Comparison of ENCODE assay signal across 6 cellular contexts in genomic region chr14:103521438-103521961, GRCh38. TPM values are rescaled to one million over a fixed set of nuclear protein-coding genes. Genes with fewer than 3 reads are reported as not detected.
DNase-seq lines count a peak whose midpoint lies in the region; ATAC-seq, FAIRE-seq and TF ChIP-seq lines count a peak whose summit lies in the region.

No MANE protein-coding gene starts in this region.

- H3K36me3 ChIP-seq in left ventricle myocardium inferior (no peaks in the 10 kb centered on the region), thyroid gland (no peaks in the 10 kb centered on the region)

- CTCF ChIA-PET in A549 (lab: Yijun Ruan, JAX), result interaction anchor here (1.6 to 10.0 kb wide), 5 partner anchors 12 to 48 kb away, joined by 3 to 489 read pairs (median 59); partner anchors contain the start of genes BAG5 and TRMT61A

- H3K4me2 ChIP-seq in A549, result peak overlapping the region; percentile 100

- TF ChIP-seq POLR2A in A549 (IDR thresholded peaks at IDR 0.05; ENCODE audit: low read length), result no peak
- TF ChIP-seq POLR2A in thyroid gland (IDR thresholded peaks at IDR 0.05), result no peak

- POLR2A ChIA-PET in A549 (lab: Yijun Ruan, JAX), result interaction anchor here (0.7 to 1.4 kb wide), 5 partner anchors 17 to 88 kb away, joined by 3 to 4 read pairs (median 4); no protein-coding TSS in a partner anchor

- no peak for TF ChIP-seq RAD21 in A549 (conservative IDR thresholded peaks at IDR 0.05 in 1 of 2, IDR thresholded peaks at IDR 0.05 in 1 of 2)

- H3K4me3 ChIP-seq in A549 (peak overlapping the region; percentile 79), left ventricle myocardium inferior (peak overlapping the region; percentile 68), thyroid gland (replicated peaks in 1 of 3) (peak overlapping the region; percentile 16 to 74 (median 66))

- TF ChIP-seq CTCF in A549 (IDR thresholded peaks at IDR 0.05), result no peak
- no peak for TF ChIP-seq CTCF in left ventricle myocardium inferior (IDR thresholded peaks at IDR 0.05; ENCODE audit: borderline replicate concordance)
- TF ChIP-seq CTCF in thyroid gland (IDR thresholded peaks at IDR 0.05), result no peak

- 2% methylated on average over 11 of the region's 78 CpGs for WGBS in A549 (ENCODE audit: missing lambda C conversion rate)
- no CpG with 5 or more reads among the region's 78 CpGs for WGBS in thyroid gland, 2 donors

- peak in 1 of 2 experiments; percentile 2; a peak in 4 of 6 replicates for ATAC-seq in A549
- ATAC-seq in HG03442 (IDR thresholded peaks at IDR 0.05; ENCODE audit: unreplicated experiment), result no peak

- DNase-seq in A549 (ENCODE audit: low read depth in 1 of 2, low spot score in 1 of 2) (no peak), KBM-7 (peak; percentile 29), left ventricle myocardium inferior (peak; percentile 63), thyroid gland (no peak)
- no peak for DNase-seq in stimulated activated CD4-positive, alpha-beta T cell treated with anti-CD3 and anti-CD28 coated beads, Interleukin-1b, Interleukin-23, amount 100 ng/mL, for 48 hours

- H3K27ac ChIP-seq in A549 (peak overlapping the region; percentile 71 to 88), left ventricle myocardium inferior (replicated peaks) (peak overlapping the region; percentile 89), thyroid gland (peak overlapping the region; percentile 70 to 98 (median 94))

- intact Hi-C loops in left ventricle myocardium inferior (cut with micrococcal nuclease) (no loop called here), thyroid gland (cut with DNase I) (no loop called here)

- in situ Hi-C loops in KBM-7 (cut with MboI; ENCODE audit: low pct_unique_long_range_greater_than_20kb, low sequenced_read_pairs), result no loop called here

- H3K4me1 ChIP-seq in A549, result peaks cover 63% of the 10 kb centered on the region
- H3K4me1 ChIP-seq in left ventricle myocardium inferior, result peaks cover 94% of the 10 kb centered on the region
- peaks cover 47 to 52% of the 10 kb centered on the region in 2 donors for H3K4me1 ChIP-seq in thyroid gland

- TF ChIP-seq EP300 in A549 (IDR thresholded peaks at IDR 0.05), result no peak

- FAIRE-seq in A549 (lab: Jason Lieb, UNC), result no peak

- H3K9me3 ChIP-seq in A549 (no peaks in the 10 kb centered on the region), left ventricle myocardium inferior (replicated peaks) (no peaks in the 10 kb centered on the region), thyroid gland (no peaks in the 10 kb centered on the region)

- H3K27me3 ChIP-seq in left ventricle myocardium inferior (ENCODE audit: low read depth), result no peaks in the 10 kb centered on the region
- H3K27me3 ChIP-seq in thyroid gland, result no peaks in the 10 kb centered on the region

TF ChIP-seq in A549, 52 proteins besides CTCF, POLR2A, EP300 and RAD21:
- no peak for TF ChIP-seq REST (IDR thresholded peaks at IDR 0.05)
- TF ChIP-seq HOXB13 (CRISPR knock-in tag; IDR thresholded peaks at IDR 0.05; ENCODE audit: low read depth), result no peak
- TF ChIP-seq CBX2 (IDR thresholded peaks at IDR 0.05; ENCODE audit: borderline replicate concordance, low read depth), result no peak
- TF ChIP-seq RARB (CRISPR knock-in tag; IDR thresholded peaks at IDR 0.05), result no peak
- TF ChIP-seq USF2 (IDR thresholded peaks at IDR 0.05), result no peak
- TF ChIP-seq ATOH8 (CRISPR knock-in tag; IDR thresholded peaks at IDR 0.05; ENCODE audit: low read depth), result no peak
- TF ChIP-seq HOXA7 (CRISPR knock-in tag; IDR thresholded peaks at IDR 0.05), result no peak

RNA-seq across cellular contexts. Expression of gene CKB, which starts 1.1 kb away (rescaled TPM):
- polyA plus RNA-seq in A549 (2011; rRNA removed), result 39.4 and 52.3 TPM in 2 replicates
- polyA plus RNA-seq in A549 (2012; cell fraction: cytosol; rRNA removed), result 209 and 212 TPM in 2 replicates
- polyA plus RNA-seq in A549 (2012; cell fraction: nucleus; rRNA removed), result 253 and 407 TPM in 2 replicates
- polyA plus RNA-seq in A549 (2017; fragmentation: RNase III; extraction: RNeasy Plus Mini Kit Qiagen cat#74134 plus additional on column Dnase treatment), result 63.6 to 79.8 TPM (median 72.0 TPM) in 3 replicates
- polyA minus RNA-seq in A549 (2011; rRNA and poly(A)+ RNA removed), result 13.0 and 19.4 TPM in 2 replicates
- total RNA-seq in left ventricle myocardium inferior, result 661 TPM
- total RNA-seq in thyroid gland, result 100 to 1,000 TPM; 190 to 373 (median 266) TPM

RNA-seq across cellular contexts. Expression of gene TRMT61A, which starts 7.5 kb away (rescaled TPM):
- polyA plus RNA-seq in A549 (2011; rRNA removed) (8.3 TPM in 2 replicates), A549 (2017; fragmentation: RNase III; extraction: RNeasy Plus Mini Kit Qiagen cat#74134 plus additional on column Dnase treatment) (19.3 to 20.5 TPM (median 19.4 TPM) in 3 replicates)
- 27.2 and 40.2 TPM in 2 replicates for polyA plus RNA-seq in A549 (2012; cell fraction: cytosol; rRNA removed)
- polyA plus RNA-seq in A549 (2012; cell fraction: nucleus; rRNA removed), result 56.6 and 72.3 TPM in 2 replicates
- polyA minus RNA-seq in A549 (2011; rRNA and poly(A)+ RNA removed), result 7.1 and 8.4 TPM in 2 replicates
- total RNA-seq in left ventricle myocardium inferior (5.9 TPM), thyroid gland (10 to 100 TPM; 14.9 to 24.4 (median 21.3) TPM)

RNA-seq across cellular contexts. Expression of gene BAG5, which starts 41.0 kb away (rescaled TPM):
- 20.4 and 20.8 TPM in 2 replicates for polyA plus RNA-seq in A549 (2011; rRNA removed)
- 4.7 and 5.6 TPM in 2 replicates for polyA plus RNA-seq in A549 (2012; cell fraction: cytosol; rRNA removed)
- 2.6 and 4.8 TPM in 2 replicates for polyA plus RNA-seq in A549 (2012; cell fraction: nucleus; rRNA removed)
- polyA plus RNA-seq in A549 (2017; fragmentation: RNase III; extraction: RNeasy Plus Mini Kit Qiagen cat#74134 plus additional on column Dnase treatment), result 23.8 to 25.4 TPM (median 24.8 TPM) in 3 replicates
- polyA minus RNA-seq in A549 (2011; rRNA and poly(A)+ RNA removed), result 16.9 and 19.1 TPM in 2 replicates
- 16.7 TPM for total RNA-seq in left ventricle myocardium inferior
- 10 to 100 TPM; 39.4 to 77.5 (median 44.4) TPM for total RNA-seq in thyroid gland

RNA-seq across cellular contexts. Expression of gene COA8, which starts 41.3 kb away (rescaled TPM):
- polyA plus RNA-seq in A549 (2011; rRNA removed), result 23.2 and 29.8 TPM in 2 replicates
- 11.0 and 14.3 TPM in 2 replicates for polyA plus RNA-seq in A549 (2012; cell fraction: cytosol; rRNA removed)
- polyA plus RNA-seq in A549 (2012; cell fraction: nucleus; rRNA removed), result 5.5 and 5.6 TPM in 2 replicates
- 32.1 to 38.2 TPM (median 34.9 TPM) in 3 replicates for polyA plus RNA-seq in A549 (2017; fragmentation: RNase III; extraction: RNeasy Plus Mini Kit Qiagen cat#74134 plus additional on column Dnase treatment)
- 3.6 and 4.1 TPM in 2 replicates for polyA minus RNA-seq in A549 (2011; rRNA and poly(A)+ RNA removed)
- 48.3 TPM for total RNA-seq in left ventricle myocardium inferior
- total RNA-seq in thyroid gland, result 10 to 100 TPM; 25.9 to 50.4 (median 33.6) TPM

Comparison
In these comparisons a context has a peak if more than half of its experiments do, and no peak if none do; other contexts are left out.
1. DNase-seq: peak in KBM-7 (single experiment) and left ventricle myocardium inferior (single experiment); none in A549 (0 of 2), thyroid gland (0 of 2) and stimulated activated CD4-positive, alpha-beta T cell treated with anti-CD3 and anti-CD28 coated beads, Interleukin-1b, Interleukin-23, amount 100 ng/mL, for 48 hours (single experiment).
2. Peak in every context shown above with its lines, with median percentiles within 50 percentile points of each other: H3K27ac ChIP-seq and H3K4me3 ChIP-seq.